Comparison of ENCODE assay signal across 15 cellular contexts in the genomic region with DNA sequence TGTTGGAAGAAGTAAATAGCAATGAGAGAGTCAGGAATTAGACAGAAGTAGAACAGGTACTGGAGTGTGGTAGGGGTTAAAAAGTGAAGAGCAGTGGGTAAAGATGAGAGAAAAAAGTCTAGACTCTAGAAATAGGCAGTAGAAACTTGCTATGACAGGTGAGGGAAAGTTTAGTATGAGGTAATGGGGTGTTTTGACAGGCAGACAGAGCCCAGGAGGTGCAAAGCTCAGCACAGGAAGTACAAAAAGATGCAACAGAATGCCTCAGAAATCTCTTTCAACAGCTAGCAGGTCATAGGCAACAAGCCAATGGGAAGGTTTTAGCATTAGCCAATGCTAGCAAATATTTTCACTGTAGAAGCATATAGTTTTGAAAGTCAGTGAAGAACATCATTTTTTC.
DNase-seq lines count a peak whose midpoint lies in the region; ATAC-seq and TF ChIP-seq lines count a peak whose summit lies in the region.
"Had no signal": no experiment of that assay in that cellular context is flagged by ENCODE, and none has a peak within 500 bp of the region (broad histone marks: within the 10 kb centered on the region; RNA-seq: fewer than 3 reads in every experiment).

No MANE protein-coding gene starts in this region.

- TF ChIP-seq POLR2A in stomach (IDR thresholded peaks at IDR 0.05): no peak

- H3K36me3 ChIP-seq in OCI-LY1 (ENCODE audit: insufficient read depth, low read length): no peaks in the 10 kb centered on the region
- no peaks in the 10 kb centered on the region for H3K36me3 ChIP-seq in naive thymus-derived CD4-positive, alpha-beta T cell (ENCODE audit: control insufficient read depth in 2 of 3, insufficient read depth in 3 of 3, low read length in 3 of 3)
- no peaks in the 10 kb centered on the region for H3K36me3 ChIP-seq in stomach

- H3K79me2 ChIP-seq in OCI-LY1 (ENCODE audit: insufficient read depth, low read length): no peaks in the 10 kb centered on the region

- intact Hi-C loops in naive thymus-derived CD4-positive, alpha-beta T cell (cut with micrococcal nuclease): loop anchor here in 1 of 2 donors (5.0 kb wide), 1 partner anchor 33 kb away; no protein-coding TSS in a partner anchor
- intact Hi-C loops in stomach (cut with DNase I; ENCODE audit: low total_unique reads): no loop called here

- peak; percentile 71 for ATAC-seq in GM21717 (IDR thresholded peaks at IDR 0.05; ENCODE audit: unreplicated experiment)
- ATAC-seq in naive thymus-derived CD4-positive, alpha-beta T cell: peak; percentile 94
- ATAC-seq: GM23338, WTC11 had no signal

- H3K27me3 ChIP-seq in OCI-LY1 (ENCODE audit: insufficient read depth, low read length) (no peaks in the 10 kb centered on the region), stomach (no peaks in the 10 kb centered on the region)
- no peaks in the 10 kb centered on the region for H3K27me3 ChIP-seq in naive thymus-derived CD4-positive, alpha-beta T cell (ENCODE audit: control insufficient read depth in 2 of 2, insufficient read depth in 2 of 2, low read length in 2 of 2)

- DNase-seq in activated CD8-positive, alpha-beta memory T cell treated with anti-CD3 and anti-CD28 coated beads, Interleukin-2, amount 50 U/mL, for 1 hour (ENCODE audit: extremely low read depth): peak; percentile 1
- no peak for DNase-seq in activated CD8-positive, alpha-beta memory T cell treated with anti-CD3 and anti-CD28 coated beads for 24 hours
- peak in 7 of 9 donors; percentile 33 to 85 (median 69) for DNase-seq in naive thymus-derived CD4-positive, alpha-beta T cell
- DNase-seq in NCI-H748 (lab: John Stamatoyannopoulos, UW; ENCODE audit: unreplicated experiment) (no peak), CD1c-positive myeloid dendritic cell (ENCODE audit: extremely low spot score) (no peak), stomach (no peak)
- DNase-seq: immature natural killer cell, NCI-H1436 had no signal

- H3K4me3 ChIP-seq in OCI-LY1 (ENCODE audit: low read depth, low read length, poor library complexity, severe bottlenecking) (no peak overlapping the region), stomach (no peak overlapping the region)
- H3K4me3 ChIP-seq in naive thymus-derived CD4-positive, alpha-beta T cell (ENCODE audit: low read length): no peak overlapping the region
- H3K4me3 ChIP-seq: GM23338, SK-N-MC had no signal

- no peak overlapping the region for H2AFZ ChIP-seq in OCI-LY1 (ENCODE audit: low read length)
- H2AFZ ChIP-seq: GM23338 had no signal

- CTCF ChIA-PET in naive thymus-derived CD4-positive, alpha-beta T cell (lab: Charles Lee): interaction anchor here (0.8 to 1.3 kb wide), 2 partner anchors 28 to 231 kb away, joined by 3 to 6 read pairs; no protein-coding TSS in a partner anchor

- H3K4me1 ChIP-seq in OCI-LY1 (ENCODE audit: insufficient read depth, low read length, severe bottlenecking): peaks cover 50% of the 10 kb centered on the region
- H3K4me1 ChIP-seq in naive thymus-derived CD4-positive, alpha-beta T cell (ENCODE audit: control insufficient read depth in 2 of 2, insufficient read depth in 2 of 2, low read length in 2 of 2): peaks cover 0 to 4% of the 10 kb centered on the region in 2 donors
- H3K4me1 ChIP-seq in stomach: peaks cover 0 to 4% (median 0%) of the 10 kb centered on the region in 4 donors

- TF ChIP-seq EP300 in stomach (IDR thresholded peaks at IDR 0.05): no peak

- peaks cover 0 to 5% (median 0%) of the 10 kb centered on the region in 5 donors for H3K27me3 Mint-ChIP-seq in naive thymus-derived CD4-positive, alpha-beta T cell
- H3K27me3 Mint-ChIP-seq: activated naive CD8-positive, alpha-beta T cell had no signal

- H3K4me3 Mint-ChIP-seq in naive thymus-derived CD4-positive, alpha-beta T cell: peak overlapping the region in 5 of 10 donors; percentile 5 to 21 (median 14)
- H3K4me3 Mint-ChIP-seq: activated naive CD8-positive, alpha-beta T cell; GM23338; immature natural killer cell; mesothelial cell of epicardium; WTC11 had no signal

- no peak overlapping the region for H3K9ac ChIP-seq in OCI-LY1 (ENCODE audit: low read length)

- no peaks in the 10 kb centered on the region for H4K20me1 ChIP-seq in OCI-LY1 (ENCODE audit: insufficient read depth, low read length)

- H3K9me2 ChIP-seq in OCI-LY1 (ENCODE audit: low read depth, low read length): no peaks in the 10 kb centered on the region

- peaks cover 0 to 6% (median 0%) of the 10 kb centered on the region in 5 donors for H3K36me3 Mint-ChIP-seq in naive thymus-derived CD4-positive, alpha-beta T cell
- H3K36me3 Mint-ChIP-seq: immature natural killer cell, mesothelial cell of epicardium, WTC11 had no signal

- no peak overlapping the region for H3K4me2 ChIP-seq in OCI-LY1 (ENCODE audit: low read length)
- H3K4me2 ChIP-seq: GM23338 had no signal

- H3K9me3 ChIP-seq in OCI-LY1 (ENCODE audit: low read length): no peaks in the 10 kb centered on the region
- no peaks in the 10 kb centered on the region for H3K9me3 ChIP-seq in naive thymus-derived CD4-positive, alpha-beta T cell (ENCODE audit: control insufficient read depth in 2 of 3, low read length in 3 of 3)
- no peaks in the 10 kb centered on the region for H3K9me3 ChIP-seq in stomach

- POLR2A ChIA-PET in naive thymus-derived CD4-positive, alpha-beta T cell (lab: Charles Lee): no interaction called here

- H3F3A ChIP-seq in OCI-LY1 (ENCODE audit: insufficient read depth, low read length): no peaks in the 10 kb centered on the region

- H3K27ac Mint-ChIP-seq in naive thymus-derived CD4-positive, alpha-beta T cell: peak overlapping the region; percentile 29 to 87 (median 49)
- H3K27ac Mint-ChIP-seq: activated naive CD8-positive, alpha-beta T cell; GM23338; immature natural killer cell; mesothelial cell of epicardium; WTC11 had no signal

- peaks cover 5 to 18% (median 15%) of the 10 kb centered on the region in 7 donors for H3K4me1 Mint-ChIP-seq in naive thymus-derived CD4-positive, alpha-beta T cell
- H3K4me1 Mint-ChIP-seq: mesothelial cell of epicardium, WTC11 had no signal

- peaks cover 0 to 2% (median 0%) of the 10 kb centered on the region in 11 donors for H3K9me3 Mint-ChIP-seq in naive thymus-derived CD4-positive, alpha-beta T cell
- H3K9me3 Mint-ChIP-seq: GM23338, immature natural killer cell had no signal

- TF ChIP-seq CTCF in OCI-LY1 (IDR thresholded peaks at IDR 0.05; ENCODE audit: low read length) (no peak), stomach (IDR thresholded peaks at IDR 0.05) (no peak)

- H3K27ac ChIP-seq in OCI-LY1 (ENCODE audit: low read depth, low read length, poor library complexity, severe bottlenecking) (peak overlapping the region; percentile 71), stomach (no peak overlapping the region)
- peak overlapping the region; percentile 50 for H3K27ac ChIP-seq in naive thymus-derived CD4-positive, alpha-beta T cell (ENCODE audit: low read depth, low read length)
- H3K27ac ChIP-seq: SK-N-MC had no signal

Comparison
In these comparisons a context has a peak if more than half of its experiments do, and no peak if none do; other contexts are left out.
1. DNase-seq: peak in activated CD8-positive, alpha-beta memory T cell treated with anti-CD3 and anti-CD28 coated beads, Interleukin-2, amount 50 U/mL, for 1 hour (single experiment) and naive thymus-derived CD4-positive, alpha-beta T cell (7 of 9); none in activated CD8-positive, alpha-beta memory T cell treated with anti-CD3 and anti-CD28 coated beads for 24 hours (single experiment), NCI-H748 (single experiment), CD1c-positive myeloid dendritic cell (single experiment) and stomach (single experiment).
2. H3K27ac ChIP-seq: peak in OCI-LY1 (single experiment) and naive thymus-derived CD4-positive, alpha-beta T cell (single experiment); none in stomach (0 of 5).